Comparison of ENCODE assay signal across 1 cellular context in the genomic region with DNA sequence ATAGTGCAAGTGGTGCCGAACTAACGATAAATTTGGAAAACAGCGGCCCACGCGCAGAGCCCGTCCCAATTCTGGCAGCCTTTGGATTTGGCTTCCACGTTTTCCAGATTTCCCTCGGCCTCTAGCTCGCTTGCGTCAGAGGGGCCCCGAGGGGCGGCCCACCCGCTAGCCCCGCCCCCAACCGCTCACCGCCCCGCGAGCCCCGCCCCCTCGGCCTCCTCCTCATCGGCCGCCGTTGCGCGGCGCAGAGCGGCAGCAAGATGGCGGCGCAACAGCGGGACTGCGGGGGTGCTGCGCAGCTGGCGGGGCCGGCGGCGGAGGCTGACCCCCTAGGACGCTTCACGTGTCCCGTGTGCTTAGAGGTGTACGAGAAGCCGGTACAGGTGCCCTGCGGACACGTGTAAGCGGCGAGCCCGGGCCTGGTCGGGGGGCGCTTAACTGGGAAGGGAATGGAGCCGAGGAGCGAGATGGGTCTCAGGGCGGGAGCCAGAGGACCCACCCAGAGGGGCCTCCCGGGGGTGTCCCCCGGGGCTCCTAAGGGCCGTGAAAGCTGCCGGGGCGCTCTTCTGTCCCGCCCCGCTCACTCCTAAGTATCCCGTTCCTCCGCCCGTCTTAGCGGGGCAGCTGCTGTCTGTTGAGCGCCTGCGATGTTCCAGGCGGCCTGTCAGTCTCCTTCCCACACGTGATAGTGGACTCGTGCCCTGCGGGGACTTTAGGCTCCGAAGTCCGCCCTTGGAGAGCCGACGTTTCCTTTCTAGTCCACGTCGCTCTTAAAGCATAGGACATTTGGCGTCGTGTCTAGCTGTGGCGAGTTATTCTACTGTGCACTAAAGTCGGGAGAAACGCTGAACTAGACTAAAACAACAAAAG.
TF ChIP-seq lines count a peak whose summit lies in the region.

A gene with protein sequence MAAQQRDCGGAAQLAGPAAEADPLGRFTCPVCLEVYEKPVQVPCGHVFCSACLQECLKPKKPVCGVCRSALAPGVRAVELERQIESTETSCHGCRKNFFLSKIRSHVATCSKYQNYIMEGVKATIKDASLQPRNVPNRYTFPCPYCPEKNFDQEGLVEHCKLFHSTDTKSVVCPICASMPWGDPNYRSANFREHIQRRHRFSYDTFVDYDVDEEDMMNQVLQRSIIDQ (plus strand): TSS at position 245 of the 870 bp plus-strand sequence. CDS start 16 bp downstream, at position 261.

TF ChIP-seq in HepG2, 621 proteins besides CTCF, POLR2A, EP300 and RAD21 (continued from another document):
- TF ChIP-seq CHD2 (IDR thresholded peaks at IDR 0.05; ENCODE audit: low read depth, low read length) (0 out of 2 replicates have a peak, but pooled peaks have one; percentile 8), ZBTB38 (CRISPR knock-in tag; IDR thresholded peaks at IDR 0.05) (0 out of 2 replicates have a peak, but pooled peaks have one; percentile 58), POLR2G (IDR thresholded peaks at IDR 0.05; ENCODE audit: low read depth, low read length) (peak; percentile 94), SNAPC5 (CRISPR knock-in tag; IDR thresholded peaks at IDR 0.05; ENCODE audit: borderline replicate concordance) (no peak), ZKSCAN5 (CRISPR knock-in tag; IDR thresholded peaks at IDR 0.05) (0 out of 2 replicates have a peak, but pooled peaks have one; percentile 45), NFYB (CRISPR knock-in tag; IDR thresholded peaks at IDR 0.05) (no peak; the same call in 1 of the 2 replicates), ZNF772 (CRISPR knock-in tag; IDR thresholded peaks at IDR 0.05) (peak; percentile 67; the same call in 1 of the 2 replicates), ATF1 (CRISPR knock-in tag; IDR thresholded peaks at IDR 0.05) (no peak), ZNF674 (CRISPR knock-in tag; IDR thresholded peaks at IDR 0.05; ENCODE audit: low read depth) (no peak), POLR2AphosphoS5 (IDR thresholded peaks at IDR 0.05; ENCODE audit: low read depth, low read length) (peak; percentile 94), ZBTB1 (CRISPR knock-in tag; IDR thresholded peaks at IDR 0.05; ENCODE audit: borderline replicate concordance) (no peak), MXD3 (CRISPR knock-in tag; IDR thresholded peaks at IDR 0.05) (peak; percentile 97), POGZ (CRISPR knock-in tag; IDR thresholded peaks at IDR 0.05) (peak; percentile 64), PAWR (CRISPR knock-in tag; IDR thresholded peaks at IDR 0.05; ENCODE audit: borderline replicate concordance) (no peak), KLF15 (CRISPR knock-in tag; IDR thresholded peaks at IDR 0.05; ENCODE audit: borderline replicate concordance) (0 out of 2 replicates have a peak, but pooled peaks have one; percentile 51), PRDM10 (CRISPR knock-in tag; IDR thresholded peaks at IDR 0.05; ENCODE audit: low read depth) (peak; percentile 21; the same call in 1 of the 2 replicates), ZNF773 (CRISPR knock-in tag; IDR thresholded peaks at IDR 0.05; ENCODE audit: borderline replicate concordance) (peak; percentile 84; the same call in 1 of the 2 replicates), U2AF2 (IDR thresholded peaks at IDR 0.05; ENCODE audit: low read depth, low read length) (no peak), ZSCAN29 (CRISPR knock-in tag; conservative IDR thresholded peaks at IDR 0.05) (no peak), KMT2A (CRISPR knock-in tag; IDR thresholded peaks at IDR 0.05) (peak; percentile 94), ZNF607 (CRISPR knock-in tag; IDR thresholded peaks at IDR 0.05; ENCODE audit: borderline replicate concordance) (peak; percentile 67; the same call in 1 of the 2 replicates), ASH2L (IDR thresholded peaks at IDR 0.05; ENCODE audit: insufficient read length, low read depth, low read length) (peak; percentile 90), CBFB (CRISPR knock-in tag; IDR thresholded peaks at IDR 0.05) (peak; percentile 81), ZNF713 (CRISPR knock-in tag; IDR thresholded peaks at IDR 0.05) (no peak)
- TF ChIP-seq, protein P1, sequence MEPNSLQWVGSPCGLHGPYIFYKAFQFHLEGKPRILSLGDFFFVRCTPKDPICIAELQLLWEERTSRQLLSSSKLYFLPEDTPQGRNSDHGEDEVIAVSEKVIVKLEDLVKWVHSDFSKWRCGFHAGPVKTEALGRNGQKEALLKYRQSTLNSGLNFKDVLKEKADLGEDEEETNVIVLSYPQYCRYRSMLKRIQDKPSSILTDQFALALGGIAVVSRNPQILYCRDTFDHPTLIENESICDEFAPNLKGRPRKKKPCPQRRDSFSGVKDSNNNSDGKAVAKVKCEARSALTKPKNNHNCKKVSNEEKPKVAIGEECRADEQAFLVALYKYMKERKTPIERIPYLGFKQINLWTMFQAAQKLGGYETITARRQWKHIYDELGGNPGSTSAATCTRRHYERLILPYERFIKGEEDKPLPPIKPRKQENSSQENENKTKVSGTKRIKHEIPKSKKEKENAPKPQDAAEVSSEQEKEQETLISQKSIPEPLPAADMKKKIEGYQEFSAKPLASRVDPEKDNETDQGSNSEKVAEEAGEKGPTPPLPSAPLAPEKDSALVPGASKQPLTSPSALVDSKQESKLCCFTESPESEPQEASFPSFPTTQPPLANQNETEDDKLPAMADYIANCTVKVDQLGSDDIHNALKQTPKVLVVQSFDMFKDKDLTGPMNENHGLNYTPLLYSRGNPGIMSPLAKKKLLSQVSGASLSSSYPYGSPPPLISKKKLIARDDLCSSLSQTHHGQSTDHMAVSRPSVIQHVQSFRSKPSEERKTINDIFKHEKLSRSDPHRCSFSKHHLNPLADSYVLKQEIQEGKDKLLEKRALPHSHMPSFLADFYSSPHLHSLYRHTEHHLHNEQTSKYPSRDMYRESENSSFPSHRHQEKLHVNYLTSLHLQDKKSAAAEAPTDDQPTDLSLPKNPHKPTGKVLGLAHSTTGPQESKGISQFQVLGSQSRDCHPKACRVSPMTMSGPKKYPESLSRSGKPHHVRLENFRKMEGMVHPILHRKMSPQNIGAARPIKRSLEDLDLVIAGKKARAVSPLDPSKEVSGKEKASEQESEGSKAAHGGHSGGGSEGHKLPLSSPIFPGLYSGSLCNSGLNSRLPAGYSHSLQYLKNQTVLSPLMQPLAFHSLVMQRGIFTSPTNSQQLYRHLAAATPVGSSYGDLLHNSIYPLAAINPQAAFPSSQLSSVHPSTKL (CRISPR knock-in tag; IDR thresholded peaks at IDR 0.05), result peak; percentile 20; the same call in 1 of the 2 replicates
- TF ChIP-seq, protein P2, sequence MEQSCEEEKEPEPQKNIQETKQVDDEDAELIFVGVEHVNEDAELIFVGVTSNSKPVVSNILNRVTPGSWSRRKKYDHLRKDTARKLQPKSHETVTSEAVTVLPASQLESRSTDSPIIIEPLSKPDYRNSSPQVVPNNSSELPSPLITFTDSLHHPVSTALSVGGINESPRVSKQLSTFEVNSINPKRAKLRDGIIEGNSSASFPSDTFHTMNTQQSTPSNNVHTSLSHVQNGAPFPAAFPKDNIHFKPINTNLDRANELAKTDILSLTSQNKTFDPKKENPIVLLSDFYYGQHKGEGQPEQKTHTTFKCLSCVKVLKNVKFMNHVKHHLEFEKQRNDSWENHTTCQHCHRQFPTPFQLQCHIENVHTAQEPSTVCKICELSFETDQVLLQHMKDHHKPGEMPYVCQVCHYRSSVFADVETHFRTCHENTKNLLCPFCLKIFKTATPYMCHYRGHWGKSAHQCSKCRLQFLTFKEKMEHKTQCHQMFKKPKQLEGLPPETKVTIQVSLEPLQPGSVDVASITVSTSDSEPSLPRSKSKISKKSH (CRISPR knock-in tag; IDR thresholded peaks at IDR 0.05; ENCODE audit: borderline replicate concordance), result peak; percentile 86; the same call in 1 of the 2 replicates
- TF ChIP-seq, protein P3, sequence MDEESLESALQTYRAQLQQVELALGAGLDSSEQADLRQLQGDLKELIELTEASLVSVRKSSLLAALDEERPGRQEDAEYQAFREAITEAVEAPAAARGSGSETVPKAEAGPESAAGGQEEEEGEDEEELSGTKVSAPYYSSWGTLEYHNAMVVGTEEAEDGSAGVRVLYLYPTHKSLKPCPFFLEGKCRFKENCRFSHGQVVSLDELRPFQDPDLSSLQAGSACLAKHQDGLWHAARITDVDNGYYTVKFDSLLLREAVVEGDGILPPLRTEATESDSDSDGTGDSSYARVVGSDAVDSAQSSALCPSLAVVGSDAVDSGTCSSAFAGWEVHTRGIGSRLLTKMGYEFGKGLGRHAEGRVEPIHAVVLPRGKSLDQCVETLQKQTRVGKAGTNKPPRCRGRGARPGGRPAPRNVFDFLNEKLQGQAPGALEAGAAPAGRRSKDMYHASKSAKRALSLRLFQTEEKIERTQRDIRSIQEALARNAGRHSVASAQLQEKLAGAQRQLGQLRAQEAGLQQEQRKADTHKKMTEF (CRISPR knock-in tag; IDR thresholded peaks at IDR 0.05), result peak; percentile 90
